Comparison of ENCODE assay signal across 29 cellular contexts in genomic region chr14:104371917-104372316, GRCh38.
"Had no signal": no experiment of that assay in that cellular context is flagged by ENCODE, and none has a peak within 500 bp of the region (broad histone marks: within the 10 kb centered on the region; RNA-seq: fewer than 3 reads in every experiment).

No MANE protein-coding gene starts in this region.

- H3K9me3 ChIP-seq: ascending aorta, body of pancreas had no signal

- H3K27ac Mint-ChIP-seq: activated CD4-positive, alpha-beta memory T cell treated with anti-CD3 and anti-CD28 coated beads for 36 hours; activated CD4-positive, alpha-beta T cell treated with anti-CD3 and anti-CD28 coated beads, Interleukin-2, amount 10 ng/mL, durations not matched to agents 7 days and 5 days; activated T-cell treated with anti-CD3 and anti-CD28 coated beads, Interleukin-2, amount 50 U/mL, for 72 hours; activated T-helper 2 cell treated with anti-CD3 and anti-CD28 coated beads, Interferon-gamma antibody, Interleukin-2, Interleukin-4, amounts not matched to agents 10 μg/mL and 5 μg/mL and 100 μg/mL, durations not matched to agents 14 hours and 24 hours and 36 hours had no signal

- H3K27me3 ChIP-seq: ascending aorta had no signal

- H3K4me3 ChIP-seq: ascending aorta, body of pancreas, SK-N-MC had no signal

- H3K4me1 ChIP-seq: ascending aorta, body of pancreas had no signal

- H3K4me3 Mint-ChIP-seq: activated CD4-positive, alpha-beta memory T cell treated with anti-CD3 and anti-CD28 coated beads for 36 hours; activated CD4-positive, alpha-beta T cell treated with anti-CD3 and anti-CD28 coated beads, Interleukin-2, amount 10 ng/mL, durations not matched to agents 7 days and 5 days; activated naive CD4-positive, alpha-beta T cell treated with anti-CD3 and anti-CD28 coated beads, Interleukin-2, amount 50 U/mL, for 24 hours; activated T-cell treated with anti-CD3 and anti-CD28 coated beads, Interleukin-2, amount 50 U/mL, for 72 hours; central memory CD8-positive, alpha-beta T cell had no signal

- H3K27ac ChIP-seq: ascending aorta, body of pancreas, SK-N-MC, VCaP had no signal

- DNase-seq: activated CD4-positive, alpha-beta memory T cell treated with anti-CD3 and anti-CD28 coated beads for 36 hours; activated CD4-positive, alpha-beta T cell treated with anti-CD3 and anti-CD28 coated beads, Interleukin-2, amount 10 ng/mL, durations not matched to agents 7 days and 5 days; activated CD4-positive, CD25-positive, alpha-beta regulatory T cell; activated CD8-positive, alpha-beta memory T cell treated with anti-CD3 and anti-CD28 coated beads for 24 hours; activated gamma-delta T cell treated with Interleukin-2 at 50 U/mL for 16 hours; activated T-cell treated with anti-CD3 and anti-CD28 coated beads, Interleukin-2, amount 50 U/mL, for 72 hours; body of pancreas; Karpas-422; MM.1S; NCI-H1105; NCI-H1436; NCI-H1694 treated with DMSO at 0.1 percent for 48 hours; NCI-H2029 treated with DMSO at 0.1 percent for 48 hours; NCI-H345; NCI-H510A; NCI-H526 treated with DMSO at 0.1 percent for 48 hours; NCI-H82; NK-92 treated with Interleukin-12 subunit alpha and Interleukin-12 subunit beta, amount 100 ng/mL, for 24 hours; OCI-M1; RPMI8226; SHP77 treated with DMSO at 0.1 percent for 48 hours; T-helper 1 cell had no signal

- H3K36me3 ChIP-seq: ascending aorta had no signal

- ATAC-seq: activated T-cell treated with anti-CD3 and anti-CD28 coated beads, Interleukin-2, amount 50 U/mL, for 72 hours; body of pancreas; Panc1 had no signal

- H3K4me1 Mint-ChIP-seq: activated CD4-positive, alpha-beta T cell treated with anti-CD3 and anti-CD28 coated beads, Interleukin-2, amount 10 ng/mL, durations not matched to agents 7 days and 5 days; central memory CD8-positive, alpha-beta T cell had no signal

- H3K27me3 Mint-ChIP-seq: activated CD4-positive, alpha-beta memory T cell treated with anti-CD3 and anti-CD28 coated beads for 36 hours; activated CD4-positive, alpha-beta T cell treated with anti-CD3 and anti-CD28 coated beads, Interleukin-2, amount 10 ng/mL, durations not matched to agents 7 days and 5 days; activated naive CD4-positive, alpha-beta T cell treated with anti-CD3 and anti-CD28 coated beads, Interleukin-2, amount 50 U/mL, for 24 hours had no signal

- H3K36me3 Mint-ChIP-seq: activated CD4-positive, alpha-beta memory T cell treated with anti-CD3 and anti-CD28 coated beads for 36 hours; activated naive CD4-positive, alpha-beta T cell treated with anti-CD3 and anti-CD28 coated beads, Interleukin-2, amount 50 U/mL, for 24 hours had no signal

- H3K9me3 Mint-ChIP-seq: activated CD4-positive, alpha-beta memory T cell treated with anti-CD3 and anti-CD28 coated beads for 36 hours; activated CD4-positive, alpha-beta T cell treated with anti-CD3 and anti-CD28 coated beads, Interleukin-2, amount 10 ng/mL, durations not matched to agents 7 days and 5 days; activated naive CD4-positive, alpha-beta T cell treated with anti-CD3 and anti-CD28 coated beads, Interleukin-2, amount 50 U/mL, for 24 hours; activated T-cell treated with anti-CD3 and anti-CD28 coated beads, Interleukin-2, amount 50 U/mL, for 72 hours; activated T-helper 2 cell treated with anti-CD3 and anti-CD28 coated beads, Interferon-gamma antibody, Interleukin-2, Interleukin-4, amounts not matched to agents 10 μg/mL and 5 μg/mL and 100 μg/mL, durations not matched to agents 14 hours and 24 hours and 36 hours; central memory CD8-positive, alpha-beta T cell had no signal
